In the genomic region with DNA sequence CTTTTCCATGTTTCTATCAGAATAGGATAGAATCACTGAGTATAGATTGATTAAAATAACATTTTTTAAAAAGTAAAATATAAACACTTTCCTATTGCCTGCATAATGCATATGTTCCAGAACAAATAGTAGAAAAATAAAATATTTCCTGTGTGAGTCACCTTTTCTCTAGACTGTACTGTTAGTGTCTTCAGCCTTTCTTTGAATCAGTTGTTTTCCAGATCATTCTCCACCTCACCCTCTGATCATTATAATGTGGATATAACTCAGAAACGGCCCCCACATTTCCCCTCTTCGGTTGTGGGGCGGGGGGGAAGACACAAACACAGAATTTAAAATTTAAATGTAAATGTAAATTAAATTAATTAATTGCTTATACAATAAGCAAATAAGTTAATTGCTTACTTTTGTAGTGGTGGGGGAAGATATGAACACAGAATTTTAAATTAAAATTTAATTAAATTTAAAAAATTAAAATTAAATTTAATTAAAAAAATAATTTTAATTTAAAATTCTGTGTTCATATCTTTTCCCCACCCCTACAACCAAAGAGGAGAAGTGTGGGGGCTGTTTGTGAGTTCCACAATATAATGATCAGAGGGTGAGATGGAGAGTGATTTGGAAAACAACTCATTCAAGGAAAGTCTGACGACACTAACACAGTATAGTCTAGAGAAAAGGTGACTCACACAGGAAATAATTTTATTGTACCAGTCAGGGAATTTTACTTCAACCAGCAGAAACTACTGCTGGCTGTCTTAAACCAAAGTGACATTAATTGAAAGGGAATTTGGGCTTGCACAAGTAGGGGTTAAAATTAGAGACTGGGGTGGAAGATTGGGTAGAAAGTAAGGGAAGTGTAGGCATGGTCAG, we compare ENCODE assay signal across 12 cellular contexts. TPM values are rescaled to one million over a fixed set of nuclear protein-coding genes. Genes with fewer than 3 reads are reported as not detected.
DNase-seq lines count a peak whose midpoint lies in the region; ATAC-seq and TF ChIP-seq lines count a peak whose summit lies in the region.
"Had no signal": no experiment of that assay in that cellular context is flagged by ENCODE, and none has a peak within 500 bp of the region (broad histone marks: within the 10 kb centered on the region; RNA-seq: fewer than 3 reads in every experiment).

No MANE protein-coding gene starts in this region.

- ATAC-seq in mucosa of descending colon = peak; percentile 53
- ATAC-seq in left lung = no peak
- no peak for ATAC-seq in HG03432 (IDR thresholded peaks at IDR 0.05; ENCODE audit: unreplicated experiment)

- H3K4me3 ChIP-seq in Caco-2 (ENCODE audit: low read depth, low read length) (no peak overlapping the region), mucosa of descending colon (no peak overlapping the region), left lung (no peak overlapping the region)
- H3K4me3 ChIP-seq: lung had no signal

- H3K9me3 Mint-ChIP-seq in Caco-2 (ENCODE audit: unreplicated experiment) = no peaks in the 10 kb centered on the region

- no peak for TF ChIP-seq CTCF in Caco-2 (IDR thresholded peaks at IDR 0.05; ENCODE audit: insufficient read depth in 1 of 2, low read depth in 1 of 2, low read length in 1 of 2, severe bottlenecking in 1 of 2, unreplicated experiment in 1 of 2)
- no peak for TF ChIP-seq CTCF in mucosa of descending colon (IDR thresholded peaks at IDR 0.05)
- TF ChIP-seq CTCF in left lung (IDR thresholded peaks at IDR 0.05) = no peak

- no peaks in the 10 kb centered on the region for H3K36me3 ChIP-seq in Caco-2 (ENCODE audit: control insufficient read depth, insufficient read depth, low read length)
- H3K36me3 ChIP-seq in mucosa of descending colon (ENCODE audit: low read depth) = no peaks in the 10 kb centered on the region
- H3K36me3 ChIP-seq in left lung = no peaks in the 10 kb centered on the region

- no TSS peak for BruUV-seq in Caco-2 (replicated peaks; lab: Mats Ljungman, UMichigan)

- CTCF ChIA-PET in Caco-2 (lab: Charles Lee) = no interaction called here

- H3K4me1 ChIP-seq in Caco-2 (peaks cover 15% of the 10 kb centered on the region), mucosa of descending colon (ENCODE audit: low read depth) (no peaks in the 10 kb centered on the region), left lung (peaks cover 0 to 9% of the 10 kb centered on the region in 2 donors)

- no peak overlapping the region for H3K4me3 Mint-ChIP-seq in Caco-2 (ENCODE audit: unreplicated experiment)

- H3K27me3 Mint-ChIP-seq in Caco-2 (ENCODE audit: insufficient read depth, unreplicated experiment) = no peaks in the 10 kb centered on the region

- H3K9me3 ChIP-seq in Caco-2 (0 out of 2 replicates have a peak, but pooled peaks cover 4% of the 10 kb centered on the region), mucosa of descending colon (no peaks in the 10 kb centered on the region), left lung (no peaks in the 10 kb centered on the region)

- POLR2A ChIA-PET in Caco-2 (lab: Charles Lee) = no interaction called here

- DNase-seq in Caco-2 (no peak), LoVo (ENCODE audit: low spot score) (peak; percentile 28), amniotic epithelial cell (ENCODE audit: low read depth) (peak; percentile 29), mucosa of descending colon (no peak), left lung (no peak), T-helper 9 cell (no peak), iPS-NIHi11 (ENCODE audit: low spot score) (no peak)
- DNase-seq: amniotic stem cell, NCI-H146 had no signal

- intact Hi-C loops in Caco-2 (cut with micrococcal nuclease; ENCODE audit: unreplicated experiment) = no loop called here
- intact Hi-C loops in mucosa of descending colon (cut with DNase I, micrococcal nuclease) = no loop called here
- intact Hi-C loops in left lung (cut with DNase I) = no loop called here

- peak overlapping the region; percentile 36 for H3K27ac Mint-ChIP-seq in Caco-2 (ENCODE audit: unreplicated experiment)

- H3K4me1 Mint-ChIP-seq in Caco-2 (ENCODE audit: low read depth, unreplicated experiment) = peaks cover 6% of the 10 kb centered on the region

- H3K27me3 ChIP-seq in Caco-2 (replicated peaks; ENCODE audit: control insufficient read depth, insufficient read depth, low read length) (no peaks in the 10 kb centered on the region), left lung (no peaks in the 10 kb centered on the region)

- peak overlapping the region in 1 of 2 donors; percentile 71 for H3K27ac ChIP-seq in left lung

- H3K36me3 Mint-ChIP-seq in Caco-2 (ENCODE audit: insufficient read depth, unreplicated experiment) = no peaks in the 10 kb centered on the region

RNA-seq across cellular contexts. Expression of gene PROKR2, which starts 37.1 kb away (rescaled TPM):
- not detected in 2 replicates for total RNA-seq in Caco-2 (2022)
- not detected for total RNA-seq in mucosa of descending colon
- total RNA-seq in left lung = not detected
- total RNA-seq: lung, urinary bladder had no signal

Comparison
In these comparisons a context has a peak if more than half of its experiments do, and no peak if none do; other contexts are left out.
1. DNase-seq: peak in LoVo (single experiment) and amniotic epithelial cell (single experiment); none in Caco-2 (0 of 2), mucosa of descending colon (0 of 3), left lung (0 of 2), T-helper 9 cell (single experiment) and iPS-NIHi11 (single experiment).